10 cellular contexts compared by ENCODE assay signal in genomic region chr3:197730200-197730599, GRCh38. TPM values are rescaled to one million over a fixed set of nuclear protein-coding genes. Genes with fewer than 3 reads are reported as not detected.
DNase-seq lines count a peak whose midpoint lies in the region; ATAC-seq and TF ChIP-seq lines count a peak whose summit lies in the region.
"Had no signal": no experiment of that assay in that cellular context is flagged by ENCODE, and none has a peak within 500 bp of the region (broad histone marks: within the 10 kb centered on the region; RNA-seq: fewer than 3 reads in every experiment).

No MANE protein-coding gene starts in this region.

- H3K4me3 ChIP-seq in GM23248: no peak overlapping the region; the same call in 1 of the 2 replicates
- H3K4me3 ChIP-seq in SK-N-MC: 0 out of 2 replicates have a peak overlapping the region, but pooled peaks have one; percentile 3
- H3K4me3 ChIP-seq in body of pancreas: no peak overlapping the region
- H3K4me3 ChIP-seq: suprapubic skin had no signal

- no peaks in the 10 kb centered on the region for H4K20me1 ChIP-seq in GM23248 (ENCODE audit: insufficient read depth)

- peak overlapping the region; percentile 16 for H3K4me2 ChIP-seq in GM23248 (ENCODE audit: unreplicated experiment)

- TF ChIP-seq POLR2A in body of pancreas (IDR thresholded peaks at IDR 0.05): no peak

- 8 to 11% methylated on average over 2 of the region's 2 CpGs for WGBS in GM23248 (ENCODE audit: low coverage in 1 of 2, low lambda C conversion rate in 2 of 2, missing lambda C conversion rate in 2 of 2), 2 experiments
- 90 to 95% methylated on average over 2 of the region's 2 CpGs for WGBS in body of pancreas, 2 donors

- H3K4me1 ChIP-seq in GM23248 (ENCODE audit: insufficient read depth) (peaks cover 15% of the 10 kb centered on the region), body of pancreas (no peaks in the 10 kb centered on the region)

- peak; percentile 79 for DNase-seq in ACHN
- DNase-seq in GM23248: peak; percentile 74
- no peak for DNase-seq in SK-N-MC (ENCODE audit: low read depth, low spot score)
- DNase-seq in fibroblast of the conjunctiva (ENCODE audit: low read depth): peak; percentile 44
- no peak for DNase-seq in Ammon's horn (ENCODE audit: low spot score)
- DNase-seq in body of pancreas: no peak
- no peak for DNase-seq in NCI-H2029 (lab: John Stamatoyannopoulos, UW)
- DNase-seq: amygdala had no signal

- H3K9ac ChIP-seq in GM23248 (peak overlapping the region; percentile 7; the same call in 1 of the 2 replicates), SK-N-MC (ENCODE audit: insufficient read length) (no peak overlapping the region)

- in situ Hi-C loops in ACHN (cut with HindIII; ENCODE audit: low pct_ligation_motif_present, low pct_unique_long_range_greater_than_20kb, low sequenced_read_pairs) (no loop called here), GM23248 (cut with MboI) (no loop called here)

- H2AFZ ChIP-seq in GM23248: peak overlapping the region; percentile 0; the same call in 1 of the 2 replicates

- H3K27me3 ChIP-seq in GM23248 (replicated peaks; ENCODE audit: insufficient read depth) (no peaks in the 10 kb centered on the region), body of pancreas (no peaks in the 10 kb centered on the region)
- H3K27me3 ChIP-seq: suprapubic skin had no signal

- no peaks in the 10 kb centered on the region; the same call in 1 of the 2 replicates for H3K36me3 ChIP-seq in GM23248 (ENCODE audit: low read depth)
- no peaks in the 10 kb centered on the region for H3K36me3 ChIP-seq in SK-N-MC (ENCODE audit: insufficient read depth, low read length)
- H3K36me3 ChIP-seq in body of pancreas (replicated peaks in 1 of 2; ENCODE audit: insufficient read depth in 1 of 2, low read depth in 2 of 2): no peaks in the 10 kb centered on the region
- H3K36me3 ChIP-seq: suprapubic skin had no signal

- H3K9me3 ChIP-seq in GM23248 (ENCODE audit: low read depth) (no peaks in the 10 kb centered on the region), SK-N-MC (ENCODE audit: low read depth, low read length) (no peaks in the 10 kb centered on the region), body of pancreas (no peaks in the 10 kb centered on the region)
- H3K9me3 ChIP-seq: suprapubic skin had no signal

- H3K27ac ChIP-seq in GM23248 (peak overlapping the region; percentile 46), SK-N-MC (peak overlapping the region; percentile 92), body of pancreas (no peak overlapping the region)
- H3K27ac ChIP-seq: suprapubic skin had no signal

- intact Hi-C loops in body of pancreas (cut with DNase I): no loop called here

- no peaks in the 10 kb centered on the region for H3K9me2 ChIP-seq in GM23248 (ENCODE audit: insufficient read depth)

- ATAC-seq in body of pancreas (no peak), HG03565 (IDR thresholded peaks at IDR 0.05; ENCODE audit: unreplicated experiment) (no peak)

- H3F3A ChIP-seq in GM23248 (ENCODE audit: insufficient read depth): 0 out of 2 replicates have a peak, but pooled peaks cover 6% of the 10 kb centered on the region

- H3K79me2 ChIP-seq in GM23248 (ENCODE audit: insufficient read depth): peaks cover 82% of the 10 kb centered on the region

- TF ChIP-seq CTCF in body of pancreas (IDR thresholded peaks at IDR 0.05): no peak

RNA-seq across cellular contexts. Expression of gene RUBCN, which starts 6.5 kb away (rescaled TPM):
- 16.3 and 18.4 TPM in 2 replicates for total RNA-seq in GM23248 (2014; rRNA removed; shearing (Covaris generic))
- 10.5 and 11.1 TPM in 2 replicates for polyA plus RNA-seq in GM23248 (2016; fragmentation: Nextera tagmentation; extraction: Ambion mirVana)
- 10 to 100 TPM; 23.1 to 33.0 TPM for total RNA-seq in body of pancreas

RNA-seq across cellular contexts. Expression of gene FYTTD1, which starts 19.5 kb away (rescaled TPM):
- 42.0 and 71.5 TPM in 2 replicates for total RNA-seq in GM23248 (2014; rRNA removed; shearing (Covaris generic))
- 90.4 and 91.8 TPM in 2 replicates for polyA plus RNA-seq in GM23248 (2016; fragmentation: Nextera tagmentation; extraction: Ambion mirVana)
- 10 to 100 TPM; 13.8 to 16.3 TPM for total RNA-seq in body of pancreas

Comparison
In these comparisons a context has a peak if more than half of its experiments do, and no peak if none do; other contexts are left out.
1. DNase-seq: peak in ACHN (single experiment), GM23248 (single experiment) and fibroblast of the conjunctiva (single experiment); none in SK-N-MC (single experiment), Ammon's horn (single experiment), body of pancreas (0 of 4) and NCI-H2029 (single experiment).
2. H3K27ac ChIP-seq: peak in GM23248 (single experiment) and SK-N-MC (single experiment); none in body of pancreas (0 of 4).